1 cellular context compared by ENCODE assay signal in genomic region chr3:45387636-45388348, GRCh38.
TF ChIP-seq lines count a peak whose summit lies in the region.

No MANE protein-coding gene starts in this region.

TF ChIP-seq in HEK293, 187 proteins besides CTCF, POLR2A, EP300 and RAD21 (continued from another document):
- TF ChIP-seq, protein P1, sequence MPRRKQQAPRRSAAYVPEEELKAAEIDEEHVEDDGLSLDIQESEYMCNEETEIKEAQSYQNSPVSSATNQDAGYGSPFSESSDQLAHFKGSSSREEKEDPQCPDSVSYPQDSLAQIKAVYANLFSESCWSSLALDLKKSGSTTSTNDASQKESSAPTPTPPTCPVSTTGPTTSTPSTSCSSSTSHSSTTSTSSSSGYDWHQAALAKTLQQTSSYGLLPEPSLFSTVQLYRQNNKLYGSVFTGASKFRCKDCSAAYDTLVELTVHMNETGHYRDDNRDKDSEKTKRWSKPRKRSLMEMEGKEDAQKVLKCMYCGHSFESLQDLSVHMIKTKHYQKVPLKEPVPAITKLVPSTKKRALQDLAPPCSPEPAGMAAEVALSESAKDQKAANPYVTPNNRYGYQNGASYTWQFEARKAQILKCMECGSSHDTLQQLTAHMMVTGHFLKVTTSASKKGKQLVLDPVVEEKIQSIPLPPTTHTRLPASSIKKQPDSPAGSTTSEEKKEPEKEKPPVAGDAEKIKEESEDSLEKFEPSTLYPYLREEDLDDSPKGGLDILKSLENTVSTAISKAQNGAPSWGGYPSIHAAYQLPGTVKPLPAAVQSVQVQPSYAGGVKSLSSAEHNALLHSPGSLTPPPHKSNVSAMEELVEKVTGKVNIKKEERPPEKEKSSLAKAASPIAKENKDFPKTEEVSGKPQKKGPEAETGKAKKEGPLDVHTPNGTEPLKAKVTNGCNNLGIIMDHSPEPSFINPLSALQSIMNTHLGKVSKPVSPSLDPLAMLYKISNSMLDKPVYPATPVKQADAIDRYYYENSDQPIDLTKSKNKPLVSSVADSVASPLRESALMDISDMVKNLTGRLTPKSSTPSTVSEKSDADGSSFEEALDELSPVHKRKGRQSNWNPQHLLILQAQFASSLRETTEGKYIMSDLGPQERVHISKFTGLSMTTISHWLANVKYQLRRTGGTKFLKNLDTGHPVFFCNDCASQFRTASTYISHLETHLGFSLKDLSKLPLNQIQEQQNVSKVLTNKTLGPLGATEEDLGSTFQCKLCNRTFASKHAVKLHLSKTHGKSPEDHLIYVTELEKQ (tag by site-specific recombination; IDR thresholded peaks at IDR 0.05; ENCODE audit: borderline replicate concordance) = no peak
- TF ChIP-seq, protein P2, sequence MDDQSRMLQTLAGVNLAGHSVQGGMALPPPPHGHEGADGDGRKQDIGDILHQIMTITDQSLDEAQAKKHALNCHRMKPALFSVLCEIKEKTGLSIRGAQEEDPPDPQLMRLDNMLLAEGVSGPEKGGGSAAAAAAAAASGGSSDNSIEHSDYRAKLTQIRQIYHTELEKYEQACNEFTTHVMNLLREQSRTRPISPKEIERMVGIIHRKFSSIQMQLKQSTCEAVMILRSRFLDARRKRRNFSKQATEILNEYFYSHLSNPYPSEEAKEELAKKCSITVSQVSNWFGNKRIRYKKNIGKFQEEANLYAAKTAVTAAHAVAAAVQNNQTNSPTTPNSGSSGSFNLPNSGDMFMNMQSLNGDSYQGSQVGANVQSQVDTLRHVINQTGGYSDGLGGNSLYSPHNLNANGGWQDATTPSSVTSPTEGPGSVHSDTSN (CRISPR knock-in tag; IDR thresholded peaks at IDR 0.05) = no peak
- TF ChIP-seq, protein P3, sequence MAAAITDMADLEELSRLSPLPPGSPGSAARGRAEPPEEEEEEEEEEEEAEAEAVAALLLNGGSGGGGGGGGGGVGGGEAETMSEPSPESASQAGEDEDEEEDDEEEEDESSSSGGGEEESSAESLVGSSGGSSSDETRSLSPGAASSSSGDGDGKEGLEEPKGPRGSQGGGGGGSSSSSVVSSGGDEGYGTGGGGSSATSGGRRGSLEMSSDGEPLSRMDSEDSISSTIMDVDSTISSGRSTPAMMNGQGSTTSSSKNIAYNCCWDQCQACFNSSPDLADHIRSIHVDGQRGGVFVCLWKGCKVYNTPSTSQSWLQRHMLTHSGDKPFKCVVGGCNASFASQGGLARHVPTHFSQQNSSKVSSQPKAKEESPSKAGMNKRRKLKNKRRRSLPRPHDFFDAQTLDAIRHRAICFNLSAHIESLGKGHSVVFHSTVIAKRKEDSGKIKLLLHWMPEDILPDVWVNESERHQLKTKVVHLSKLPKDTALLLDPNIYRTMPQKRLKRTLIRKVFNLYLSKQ (tag by site-specific recombination; IDR thresholded peaks at IDR 0.05; ENCODE audit: borderline replicate concordance) = no peak
- no peak for TF ChIP-seq YY2 (tag by site-specific recombination; IDR thresholded peaks at IDR 0.05)
- TF ChIP-seq MEIS1 (CRISPR knock-in tag; IDR thresholded peaks at IDR 0.05; ENCODE audit: borderline replicate concordance) = no peak
- TF ChIP-seq ZNF624 (tag by site-specific recombination; IDR thresholded peaks at IDR 0.05) = no peak
- no peak for TF ChIP-seq SP3 (tag by site-specific recombination; IDR thresholded peaks at IDR 0.05)
- no peak for TF ChIP-seq ZNF529 (tag by site-specific recombination; IDR thresholded peaks at IDR 0.05; ENCODE audit: insufficient replicate concordance)
- TF ChIP-seq ZNF133 (tag by site-specific recombination; IDR thresholded peaks at IDR 0.05) = no peak
TF ChIP-seq in HEK293: peak in this region for 0.
